Comparison of ENCODE assay signal across 23 cellular contexts in the genomic region with DNA sequence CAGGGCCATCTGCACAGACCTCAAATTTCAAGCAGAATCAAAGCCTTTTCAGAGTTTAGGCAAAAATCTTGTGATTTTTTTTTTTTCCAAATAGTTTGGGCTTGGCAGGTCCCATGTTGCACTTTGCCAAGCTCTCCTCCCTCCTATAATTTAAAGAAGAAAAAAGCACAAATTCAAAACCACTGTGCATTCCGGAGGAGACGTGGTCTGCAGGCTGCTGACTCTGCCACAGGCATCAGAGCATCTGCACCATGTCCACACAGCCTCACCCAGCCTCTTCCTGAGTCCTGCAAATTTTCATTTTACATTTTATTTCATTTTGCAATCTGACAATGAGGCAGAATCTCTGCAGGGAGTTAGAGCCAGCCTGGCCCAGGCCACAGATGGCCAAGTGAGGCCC. TPM values are rescaled to one million over a fixed set of nuclear protein-coding genes. Genes with fewer than 3 reads are reported as not detected.
"Had no signal": no experiment of that assay in that cellular context is flagged by ENCODE, and none has a peak within 500 bp of the region (broad histone marks: within the 10 kb centered on the region; RNA-seq: fewer than 3 reads in every experiment).

No MANE protein-coding gene starts in this region.

- H3K27me3 ChIP-seq: dorsolateral prefrontal cortex, right atrium auricular region, testis, tibial artery had no signal

- DNase-seq: effector CD8-positive, alpha-beta T cell; hypothalamus; immature natural killer cell; kidney glomerular epithelial cell; left colon; lower lobe of right lung; stimulated activated CD4-positive, alpha-beta T cell treated with anti-CD3 and anti-CD28 coated beads, Interleukin-12 subunit alpha, Interleukin-12 subunit beta, amount 100 ng/mL, for 4 hours; stimulated activated CD4-positive, alpha-beta T cell treated with anti-CD3 and anti-CD28 coated beads, Interleukin-1b, Interleukin-23, amount 100 ng/mL, for 48 hours; stimulated activated CD4-positive, alpha-beta T cell treated with anti-CD3 and anti-CD28 coated beads, Interleukin-4, amount 100 ng/mL, for 24 hours; stimulated activated naive CD4-positive, alpha-beta T cell treated with Interleukin-2 at 50 U/mL for 16 hours; substantia nigra; testis had no signal

- H3K9me3 ChIP-seq: prostate gland, testis had no signal

- H3K4me1 ChIP-seq: lower lobe of right lung, prostate gland, right atrium auricular region, testis, tibial artery had no signal

- H3K4me2 ChIP-seq: smooth muscle cell had no signal

- H3K4me1 Mint-ChIP-seq: endodermal cell; immature natural killer cell; naive thymus-derived CD8-positive, alpha-beta T cell; stimulated activated effector memory CD8-positive, alpha-beta T cell treated with anti-CD3 and anti-CD28 coated beads, Interleukin-12 subunit alpha, Interleukin-12 subunit beta, amount 100 ng/mL, for 72 hours had no signal

- H3K27ac Mint-ChIP-seq: endodermal cell; immature natural killer cell; naive thymus-derived CD8-positive, alpha-beta T cell; stimulated activated effector memory CD8-positive, alpha-beta T cell treated with anti-CD3 and anti-CD28 coated beads, Interleukin-12 subunit alpha, Interleukin-12 subunit beta, amount 100 ng/mL, for 72 hours; type B pancreatic cell had no signal

- H3K27ac ChIP-seq: dorsolateral prefrontal cortex, epithelial cell of prostate, lower lobe of right lung, prostate gland, right atrium auricular region, testis, tibial artery had no signal

- H3K4me3 Mint-ChIP-seq: endodermal cell; immature natural killer cell; naive thymus-derived CD8-positive, alpha-beta T cell; neural crest cell; stimulated activated effector memory CD8-positive, alpha-beta T cell treated with anti-CD3 and anti-CD28 coated beads, Interleukin-12 subunit alpha, Interleukin-12 subunit beta, amount 100 ng/mL, for 72 hours; type B pancreatic cell had no signal

- H3K36me3 Mint-ChIP-seq: stimulated activated effector memory CD8-positive, alpha-beta T cell treated with anti-CD3 and anti-CD28 coated beads, Interleukin-12 subunit alpha, Interleukin-12 subunit beta, amount 100 ng/mL, for 72 hours; type B pancreatic cell had no signal

- H3K36me3 ChIP-seq: lower lobe of right lung, prostate gland, right atrium auricular region had no signal

- H3K4me3 ChIP-seq: dorsolateral prefrontal cortex, lower lobe of right lung, prostate gland, right atrium auricular region, smooth muscle cell, testis, tibial artery had no signal

- H3K27me3 Mint-ChIP-seq: type B pancreatic cell had no signal

RNA-seq across cellular contexts. Expression of gene GPC1, which starts 15.7 kb away (rescaled TPM):
- polyA plus RNA-seq: immature natural killer cell had no signal
